ENCODE assay signal across 1 cellular context in the genomic region with DNA sequence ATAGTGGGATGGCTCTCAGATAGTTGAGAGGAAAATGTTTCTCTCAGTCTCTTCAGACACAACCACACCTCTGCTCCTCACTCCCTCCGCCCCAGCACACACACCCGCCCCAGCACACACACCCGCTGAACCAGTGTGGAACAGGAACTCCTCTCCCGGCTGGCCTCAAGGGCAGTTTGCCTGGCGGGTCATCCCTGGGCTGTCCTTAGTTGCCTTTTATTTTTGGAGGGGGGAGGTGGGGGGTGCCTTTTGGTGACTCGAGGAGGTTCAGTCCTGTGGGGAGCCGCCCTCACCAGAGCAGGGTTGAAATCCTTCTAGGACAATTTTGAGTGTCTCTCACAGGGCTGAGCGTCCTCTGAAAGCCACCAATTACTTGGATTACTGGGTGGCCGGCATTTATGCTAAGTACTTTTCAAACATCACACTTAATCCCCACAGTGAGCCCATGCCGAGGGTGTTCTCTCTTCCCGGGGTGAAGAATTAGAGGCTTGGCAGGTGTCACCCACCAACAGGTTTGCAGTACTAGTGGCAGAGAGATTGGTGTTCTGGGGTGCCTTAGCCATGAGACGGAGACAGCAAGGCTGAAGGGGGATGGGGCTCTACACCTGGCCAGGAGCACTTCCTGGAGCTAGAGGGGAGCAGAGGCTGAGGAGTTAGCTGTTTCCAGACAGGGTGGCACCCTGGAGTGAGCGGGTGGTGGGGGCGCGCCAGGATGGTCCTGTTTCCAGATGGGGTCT.
TF ChIP-seq lines count a peak whose summit lies in the region.

No MANE protein-coding gene starts in this region.

TF ChIP-seq in HepG2, 621 proteins besides CTCF, POLR2A, EP300 and RAD21 (continued from another document):
- TF ChIP-seq NCOR1 (IDR thresholded peaks at IDR 0.05; ENCODE audit: borderline replicate concordance, low read length) (no peak), U2AF1 (optimal IDR thresholded peaks at IDR 0.05; ENCODE audit: low read depth, low read length) (no peak), ZFP37 (CRISPR knock-in tag; IDR thresholded peaks at IDR 0.05; ENCODE audit: borderline replicate concordance) (no peak), ZC3H13 (CRISPR knock-in tag; IDR thresholded peaks at IDR 0.05) (0 out of 2 replicates have a peak, but pooled peaks have one; percentile 54), MTF1 (CRISPR knock-in tag; IDR thresholded peaks at IDR 0.05) (no peak), CBX1 (IDR thresholded peaks at IDR 0.05; ENCODE audit: low read depth) (no peak), ZNF800 (CRISPR knock-in tag; IDR thresholded peaks at IDR 0.05) (no peak), RBFOX2 (IDR thresholded peaks at IDR 0.05; ENCODE audit: low read depth, low read length) (0 out of 2 replicates have a peak, but pooled peaks have one; percentile 5), SP140L (CRISPR knock-in tag; IDR thresholded peaks at IDR 0.05; ENCODE audit: borderline replicate concordance) (no peak), ZNF687 (CRISPR knock-in tag; IDR thresholded peaks at IDR 0.05) (peak; percentile 36; the same call in 1 of the 2 replicates), SMYD3 (CRISPR knock-in tag; IDR thresholded peaks at IDR 0.05) (no peak), SNAPC2 (CRISPR knock-in tag; IDR thresholded peaks at IDR 0.05) (no peak), ETV5 (CRISPR knock-in tag; IDR thresholded peaks at IDR 0.05; ENCODE audit: borderline replicate concordance) (no peak), NKX3-1 (CRISPR knock-in tag; IDR thresholded peaks at IDR 0.05) (no peak), MIER3 (CRISPR knock-in tag; IDR thresholded peaks at IDR 0.05; ENCODE audit: borderline replicate concordance) (no peak), THAP7 (CRISPR knock-in tag; IDR thresholded peaks at IDR 0.05) (no peak), TSC22D2 (CRISPR knock-in tag; IDR thresholded peaks at IDR 0.05; ENCODE audit: borderline replicate concordance) (no peak), AGO2 (optimal IDR thresholded peaks at IDR 0.05; ENCODE audit: low read depth, low read length) (peak; percentile 20), ZNF317 (CRISPR knock-in tag; IDR thresholded peaks at IDR 0.05) (no peak)
- TF ChIP-seq, protein P1, sequence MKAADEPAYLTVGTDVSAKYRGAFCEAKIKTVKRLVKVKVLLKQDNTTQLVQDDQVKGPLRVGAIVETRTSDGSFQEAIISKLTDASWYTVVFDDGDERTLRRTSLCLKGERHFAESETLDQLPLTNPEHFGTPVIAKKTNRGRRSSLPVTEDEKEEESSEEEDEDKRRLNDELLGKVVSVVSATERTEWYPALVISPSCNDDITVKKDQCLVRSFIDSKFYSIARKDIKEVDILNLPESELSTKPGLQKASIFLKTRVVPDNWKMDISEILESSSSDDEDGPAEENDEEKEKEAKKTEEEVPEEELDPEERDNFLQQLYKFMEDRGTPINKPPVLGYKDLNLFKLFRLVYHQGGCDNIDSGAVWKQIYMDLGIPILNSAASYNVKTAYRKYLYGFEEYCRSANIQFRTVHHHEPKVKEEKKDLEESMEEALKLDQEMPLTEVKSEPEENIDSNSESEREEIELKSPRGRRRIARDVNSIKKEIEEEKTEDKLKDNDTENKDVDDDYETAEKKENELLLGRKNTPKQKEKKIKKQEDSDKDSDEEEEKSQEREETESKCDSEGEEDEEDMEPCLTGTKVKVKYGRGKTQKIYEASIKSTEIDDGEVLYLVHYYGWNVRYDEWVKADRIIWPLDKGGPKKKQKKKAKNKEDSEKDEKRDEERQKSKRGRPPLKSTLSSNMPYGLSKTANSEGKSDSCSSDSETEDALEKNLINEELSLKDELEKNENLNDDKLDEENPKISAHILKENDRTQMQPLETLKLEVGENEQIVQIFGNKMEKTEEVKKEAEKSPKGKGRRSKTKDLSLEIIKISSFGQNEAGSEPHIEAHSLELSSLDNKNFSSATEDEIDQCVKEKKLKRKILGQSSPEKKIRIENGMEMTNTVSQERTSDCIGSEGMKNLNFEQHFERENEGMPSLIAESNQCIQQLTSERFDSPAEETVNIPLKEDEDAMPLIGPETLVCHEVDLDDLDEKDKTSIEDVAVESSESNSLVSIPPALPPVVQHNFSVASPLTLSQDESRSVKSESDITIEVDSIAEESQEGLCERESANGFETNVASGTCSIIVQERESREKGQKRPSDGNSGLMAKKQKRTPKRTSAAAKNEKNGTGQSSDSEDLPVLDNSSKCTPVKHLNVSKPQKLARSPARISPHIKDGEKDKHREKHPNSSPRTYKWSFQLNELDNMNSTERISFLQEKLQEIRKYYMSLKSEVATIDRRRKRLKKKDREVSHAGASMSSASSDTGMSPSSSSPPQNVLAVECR (CRISPR knock-in tag; IDR thresholded peaks at IDR 0.05; ENCODE audit: borderline replicate concordance) = no peak
- TF ChIP-seq, protein P2, sequence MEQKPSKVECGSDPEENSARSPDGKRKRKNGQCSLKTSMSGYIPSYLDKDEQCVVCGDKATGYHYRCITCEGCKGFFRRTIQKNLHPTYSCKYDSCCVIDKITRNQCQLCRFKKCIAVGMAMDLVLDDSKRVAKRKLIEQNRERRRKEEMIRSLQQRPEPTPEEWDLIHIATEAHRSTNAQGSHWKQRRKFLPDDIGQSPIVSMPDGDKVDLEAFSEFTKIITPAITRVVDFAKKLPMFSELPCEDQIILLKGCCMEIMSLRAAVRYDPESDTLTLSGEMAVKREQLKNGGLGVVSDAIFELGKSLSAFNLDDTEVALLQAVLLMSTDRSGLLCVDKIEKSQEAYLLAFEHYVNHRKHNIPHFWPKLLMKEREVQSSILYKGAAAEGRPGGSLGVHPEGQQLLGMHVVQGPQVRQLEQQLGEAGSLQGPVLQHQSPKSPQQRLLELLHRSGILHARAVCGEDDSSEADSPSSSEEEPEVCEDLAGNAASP (CRISPR knock-in tag; IDR thresholded peaks at IDR 0.05; ENCODE audit: borderline replicate concordance) = no peak
